Comparison of ENCODE assay signal across 8 cellular contexts in the genomic region with DNA sequence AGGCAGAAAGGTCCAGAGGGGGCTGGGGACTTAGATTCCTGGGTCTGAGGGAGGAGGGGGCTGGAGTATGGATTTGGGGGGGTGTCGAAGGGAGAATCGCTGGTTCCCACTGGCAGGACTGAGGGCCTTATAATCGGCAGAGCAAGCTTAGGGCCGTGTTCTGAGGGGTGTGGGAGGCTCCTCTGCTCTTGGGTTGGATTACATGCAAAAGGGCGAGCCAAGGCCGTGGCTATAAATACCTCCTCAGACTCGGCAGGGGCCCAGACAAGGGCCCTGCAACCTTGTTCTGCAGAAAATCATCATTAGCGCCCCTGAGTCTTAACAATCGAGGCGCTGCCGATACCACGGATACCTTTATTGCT. TPM values are rescaled to one million over a fixed set of nuclear protein-coding genes. Genes with fewer than 3 reads are reported as not detected.
DNase-seq lines count a peak whose midpoint lies in the region; ATAC-seq, FAIRE-seq and TF ChIP-seq lines count a peak whose summit lies in the region.

No MANE protein-coding gene starts in this region.

- DNase-seq in SK-N-MC (ENCODE audit: low read depth, low spot score) (no peak), smooth muscle cell (lab: John Stamatoyannopoulos, UW; ENCODE audit: unreplicated experiment) (no peak), NCI-H1105 treated with DMSO at 0.1 percent for 48 hours (lab: John Stamatoyannopoulos, UW) (no peak), H54 (ENCODE audit: insufficient read length, low spot score) (no peak), NCI-H1694 (lab: John Stamatoyannopoulos, UW) (no peak), NCI-H2107 (lab: John Stamatoyannopoulos, UW) (no peak)

- ATAC-seq in GM19351 (IDR thresholded peaks at IDR 0.05; ENCODE audit: unreplicated experiment) (peak; percentile 23), gastroesophageal sphincter (peak; percentile 3)

- WGBS in gastroesophageal sphincter (ENCODE audit: low coverage in 1 of 2), 2 donors = 18% methylated on average over 6 to 7 of the region's 12 CpGs
- WGBS in smooth muscle cell (ENCODE audit: low lambda C conversion rate) = 36% methylated on average over 11 of the region's 12 CpGs

- H3K79me2 ChIP-seq in smooth muscle cell (ENCODE audit: low read depth) = no peaks in the 10 kb centered on the region

- TF ChIP-seq CTCF in gastroesophageal sphincter (IDR thresholded peaks at IDR 0.05) (no peak), smooth muscle cell (IDR thresholded peaks at IDR 0.05; ENCODE audit: borderline replicate concordance, insufficient read depth, poor library complexity, severe bottlenecking) (no peak)

- H4K20me1 ChIP-seq in smooth muscle cell (ENCODE audit: low read depth) = no peaks in the 10 kb centered on the region

- H3K9me3 ChIP-seq in SK-N-MC (ENCODE audit: low read depth, low read length) (no peaks in the 10 kb centered on the region), gastroesophageal sphincter (no peaks in the 10 kb centered on the region), smooth muscle cell (replicated peaks; ENCODE audit: low read depth) (no peaks in the 10 kb centered on the region)

- peak overlapping the region; percentile 93 for H3K4me3 ChIP-seq in SK-N-MC
- H3K4me3 ChIP-seq in gastroesophageal sphincter = peak overlapping the region; percentile 37 to 63
- H3K4me3 ChIP-seq in smooth muscle cell = peak overlapping the region; percentile 80

- no peak for TF ChIP-seq POLR2A in gastroesophageal sphincter (IDR thresholded peaks at IDR 0.05)
- no peak for TF ChIP-seq POLR2A in H54 (IDR thresholded peaks at IDR 0.05; ENCODE audit: low read depth, low read length)

- FAIRE-seq in H54 (lab: Jason Lieb, UNC) = no peak

- peak overlapping the region; percentile 76 for H3K27ac ChIP-seq in SK-N-MC
- H3K27ac ChIP-seq in gastroesophageal sphincter = peak overlapping the region; percentile 3 to 97 (median 93)
- H3K27ac ChIP-seq in smooth muscle cell (ENCODE audit: low read depth) = no peak overlapping the region

- no peaks in the 10 kb centered on the region for H3K36me3 ChIP-seq in SK-N-MC (ENCODE audit: insufficient read depth, low read length)
- H3K36me3 ChIP-seq in gastroesophageal sphincter = peaks cover 0 to 6% of the 10 kb centered on the region in 2 donors
- H3K36me3 ChIP-seq in smooth muscle cell (ENCODE audit: low read depth) = no peaks in the 10 kb centered on the region

- H3K4me1 ChIP-seq in gastroesophageal sphincter = peaks cover 0 to 74% (median 41%) of the 10 kb centered on the region in 3 donors
- H3K4me1 ChIP-seq in smooth muscle cell (ENCODE audit: low read depth) = peaks cover 11% of the 10 kb centered on the region

- H3K27me3 ChIP-seq in gastroesophageal sphincter = no peaks in the 10 kb centered on the region
- H3K27me3 ChIP-seq in smooth muscle cell (ENCODE audit: low read depth) = no peaks in the 10 kb centered on the region

- peak overlapping the region; percentile 77 for H2AFZ ChIP-seq in smooth muscle cell (ENCODE audit: low read depth)

- H3K9ac ChIP-seq in SK-N-MC (ENCODE audit: insufficient read length) (no peak overlapping the region), smooth muscle cell (ENCODE audit: low read depth) (no peak overlapping the region)

- H3K4me2 ChIP-seq in smooth muscle cell = peak overlapping the region; percentile 85

- no peak for TF ChIP-seq EP300 in gastroesophageal sphincter (IDR thresholded peaks at IDR 0.05)

- peaks cover 8% of the 10 kb centered on the region for H3F3A ChIP-seq in smooth muscle cell (ENCODE audit: low read depth)

RNA-seq across cellular contexts. Expression of a gene that starts 0.7 kb away (rescaled TPM):
- total RNA-seq in gastroesophageal sphincter (1 to 10 TPM in 2 of 4 donors, under 1 TPM in 2; 0.25 to 3.7 (median 1.3) TPM), smooth muscle cell (0.22 and 0.58 TPM in 2 replicates)
- 3.2 and 3.9 TPM in 2 replicates for polyA plus RNA-seq in smooth muscle cell

RNA-seq across cellular contexts. Expression of a gene that starts 20.2 kb away (rescaled TPM):
- total RNA-seq in gastroesophageal sphincter = 10 to 100 TPM in 3 of 4 donors, 1 to 10 TPM in 1; 9.8 to 16.4 (median 10.3) TPM
- 0.27 and 0.81 TPM in 2 replicates for total RNA-seq in smooth muscle cell
- 2.7 and 3.5 TPM in 2 replicates for polyA plus RNA-seq in smooth muscle cell

RNA-seq across cellular contexts. Expression of a gene that starts 24.5 kb away (rescaled TPM):
- total RNA-seq in gastroesophageal sphincter = 1 to 10 TPM in 1 of 4 donors, not detected in 3; 3.4 TPM
- 0.27 and 1.1 TPM in 2 replicates for total RNA-seq in smooth muscle cell
- 0.18 and 0.54 TPM in 2 replicates for polyA plus RNA-seq in smooth muscle cell

RNA-seq across cellular contexts. Expression of a gene that starts 26.5 kb away (rescaled TPM):
- under 1 TPM in 1 of 4 donors, not detected in 3; 0.27 TPM for total RNA-seq in gastroesophageal sphincter
- total RNA-seq in smooth muscle cell = 0.45 TPM in 1 of 2 replicates, not detected in the other
- not detected in 2 replicates for polyA plus RNA-seq in smooth muscle cell

RNA-seq across cellular contexts. Expression of a gene that starts 32.2 kb away (rescaled TPM):
- total RNA-seq in gastroesophageal sphincter (1 to 10 TPM in 3 of 4 donors, under 1 TPM in 1; 0.54 to 3.5 (median 2.6) TPM), smooth muscle cell (0.58 TPM in 2 replicates)
- 0.51 and 1.8 TPM in 2 replicates for polyA plus RNA-seq in smooth muscle cell
